In genomic region chr7:31761646-31762045, GRCh38 we compare ENCODE assay signal across 26 cellular contexts.
DNase-seq lines count a peak whose midpoint lies in the region; ATAC-seq and TF ChIP-seq lines count a peak whose summit lies in the region.
"Had no signal": no experiment of that assay in that cellular context is flagged by ENCODE, and none has a peak within 500 bp of the region (broad histone marks: within the 10 kb centered on the region; RNA-seq: fewer than 3 reads in every experiment).

No MANE protein-coding gene starts in this region.

- no peaks in the 10 kb centered on the region for H3K4me1 ChIP-seq in right atrium auricular region
- H3K4me1 ChIP-seq in testis: no peaks in the 10 kb centered on the region
- H3K4me1 ChIP-seq: BLaER1 treated with 17β-estradiol and CSF1 and Interleukin-3, amounts not matched to agents 10 nM and 100 nM had no signal

- H3K4me3 ChIP-seq in right atrium auricular region: no peak overlapping the region
- no peak overlapping the region for H3K4me3 ChIP-seq in MG63
- no peak overlapping the region for H3K4me3 ChIP-seq in fibroblast of mammary gland (ENCODE audit: control insufficient read depth, low read depth, low read length)
- H3K4me3 ChIP-seq in testis: no peak overlapping the region
- H3K4me3 ChIP-seq: BLaER1 treated with 17β-estradiol and CSF1 and Interleukin-3, amounts not matched to agents 10 nM and 100 nM; SK-N-MC had no signal

- H3K36me3 ChIP-seq in right atrium auricular region: no peaks in the 10 kb centered on the region
- H3K36me3 ChIP-seq in MG63: no peaks in the 10 kb centered on the region
- no peaks in the 10 kb centered on the region for H3K36me3 ChIP-seq in testis (ENCODE audit: low read depth, missing control alignments)
- H3K36me3 ChIP-seq: BLaER1 treated with 17β-estradiol and CSF1 and Interleukin-3, amounts not matched to agents 10 nM and 100 nM had no signal

- no peak for TF ChIP-seq CTCF in right atrium auricular region (IDR thresholded peaks at IDR 0.05)
- TF ChIP-seq CTCF in fibroblast of mammary gland (conservative IDR thresholded peaks at IDR 0.05; ENCODE audit: control insufficient read depth, insufficient read depth, low read depth, low read length): no peak
- no peak for TF ChIP-seq CTCF in testis (IDR thresholded peaks at IDR 0.05)

- H3K9me3 ChIP-seq in right atrium auricular region (no peaks in the 10 kb centered on the region), MG63 (peaks cover 2% of the 10 kb centered on the region; the same call in 1 of the 2 replicates), testis (no peaks in the 10 kb centered on the region)
- H3K9me3 ChIP-seq: BLaER1 treated with 17β-estradiol and CSF1 and Interleukin-3, amounts not matched to agents 10 nM and 100 nM had no signal

- intact Hi-C loops in Right ventricle myocardium superior (cut with DNase I) (no loop called here), testis (cut with DNase I; ENCODE audit: low total_unique reads) (no loop called here)

- peak; percentile 43 for ATAC-seq in Right ventricle myocardium superior (ENCODE audit: poor library complexity)
- no peak for ATAC-seq in GM21619 (IDR thresholded peaks at IDR 0.05; ENCODE audit: unreplicated experiment)
- ATAC-seq in GM19452 (IDR thresholded peaks at IDR 0.05; ENCODE audit: unreplicated experiment): no peak
- ATAC-seq: Panc1 had no signal

- no peak for TF ChIP-seq POLR2A in testis (IDR thresholded peaks at IDR 0.05)

- DNase-seq in Right ventricle myocardium superior (peak; percentile 57), right atrium auricular region (ENCODE audit: low spot score) (no peak), MG63 (peak; percentile 9), fibroblast of mammary gland (ENCODE audit: low read depth) (peak; percentile 5), testis (peak; percentile 63), NCI-H2107 (lab: John Stamatoyannopoulos, UW) (no peak)
- DNase-seq: AML-193; CD4-positive, alpha-beta T cell; COR-L47; DMS79 treated with DMSO at 0.1 percent for 48 hours; H7; KBM-7; NCI-H1048; NCI-H1417; NCI-H1694; NCI-H2029 treated with DMSO at 0.1 percent for 48 hours; NCI-H2171 treated with DMSO at 0.1 percent for 48 hours; NCI-H345; NCI-H526; SIG-M5 had no signal

- H3K27ac ChIP-seq in right atrium auricular region: no peak overlapping the region
- no peak overlapping the region for H3K27ac ChIP-seq in testis
- H3K27ac ChIP-seq: BLaER1 treated with 17β-estradiol and CSF1 and Interleukin-3, amounts not matched to agents 10 nM and 100 nM; RWPE1; SK-N-MC had no signal

- no peaks in the 10 kb centered on the region for H3K27me3 ChIP-seq in right atrium auricular region
- H3K27me3 ChIP-seq in MG63: no peaks in the 10 kb centered on the region
- H3K27me3 ChIP-seq in testis: no peaks in the 10 kb centered on the region
- H3K27me3 ChIP-seq: BLaER1 treated with 17β-estradiol and CSF1 and Interleukin-3, amounts not matched to agents 10 nM and 100 nM had no signal

Comparison
In these comparisons a context has a peak if more than half of its experiments do, and no peak if none do; other contexts are left out.
1. DNase-seq: peak in Right ventricle myocardium superior (single experiment), MG63 (single experiment), fibroblast of mammary gland (single experiment) and testis (single experiment); none in right atrium auricular region (single experiment) and NCI-H2107 (single experiment).